Comparison of ENCODE assay signal across 35 cellular contexts in genomic region chr14:48526307-48526706, GRCh38.
"Had no signal": no experiment of that assay in that cellular context is flagged by ENCODE, and none has a peak within 500 bp of the region (broad histone marks: within the 10 kb centered on the region; RNA-seq: fewer than 3 reads in every experiment).

No MANE protein-coding gene starts in this region.

- H3K4me3 ChIP-seq: MG63 had no signal

- H3K27me3 ChIP-seq: MG63 had no signal

- DNase-seq: Karpas-422, Kasumi-1, MG63, MM.1S, MV-4-11, NCI-H1048, NCI-H1092, NCI-H1092 treated with DMSO at 0.1 percent for 48 hours, NCI-H1105, NCI-H1105 treated with DMSO at 0.1 percent for 48 hours, NCI-H1417, NCI-H1417 treated with DMSO at 0.1 percent for 48 hours, NCI-H1436 treated with DMSO at 0.1 percent for 48 hours, NCI-H146, NCI-H1694, NCI-H1694 treated with DMSO at 0.1 percent for 48 hours, NCI-H187, NCI-H187 treated with DMSO at 0.1 percent for 48 hours, NCI-H1930, NCI-H2029, NCI-H2029 treated with DMSO at 0.1 percent for 48 hours, NCI-H2081, NCI-H2081 treated with DMSO at 0.1 percent for 48 hours, NCI-H2107, NCI-H2171, NCI-H2227 treated with DMSO at 0.1 percent for 48 hours, NCI-H226, NCI-H345, NCI-H446 treated with DMSO at 0.1 percent for 48 hours, NCI-H510A, NCI-H510A treated with DMSO at 0.1 percent for 48 hours, NCI-H524, NCI-H524 treated with DMSO at 0.1 percent for 48 hours, NCI-H526 had no signal

- H3K9ac ChIP-seq: KMS-11 had no signal

- H3K4me2 ChIP-seq: KMS-11 had no signal

- H3K36me3 ChIP-seq: MG63 had no signal

- H3K27ac ChIP-seq: KMS-11 had no signal

- H3K9me3 ChIP-seq: MG63 had no signal
